Comparison of ENCODE assay signal across 29 cellular contexts in genomic region chr1:95263400-95263799, GRCh38.
"Had no signal": no experiment of that assay in that cellular context is flagged by ENCODE, and none has a peak within 500 bp of the region (broad histone marks: within the 10 kb centered on the region; RNA-seq: fewer than 3 reads in every experiment).

No MANE protein-coding gene starts in this region.

- DNase-seq: kidney; left colon; left lung; lower lobe of right lung; mammary epithelial cell; mesenchymal stem cell; naive thymus-derived CD8-positive, alpha-beta T cell; nucleus accumbens; pancreas; posterior cingulate gyrus; retina; right cardiac atrium; stimulated activated CD4-positive, alpha-beta T cell treated with anti-CD3 and anti-CD28 coated beads, Interleukin-12 subunit alpha, Interleukin-12 subunit beta, amount 100 ng/mL, for 4 hours; stimulated activated CD4-positive, alpha-beta T cell treated with anti-CD3 and anti-CD28 coated beads, Interleukin-15, amount 100 ng/mL, for 24 hours; stimulated activated CD4-positive, alpha-beta T cell treated with anti-CD3 and anti-CD28 coated beads, Interleukin-2, amount 100 ng/mL, for 24 hours; stimulated activated CD4-positive, alpha-beta T cell treated with anti-CD3 and anti-CD28 coated beads, Interleukin-4, amount 100 ng/mL, for 1 hour; stimulated activated naive B cell treated with anti-CD40 and anti-IgM and Interleukin-4, amounts not matched to agents 10 μg/mL and 1 μg/mL and 100 μg/mL, for 72 hours; stimulated activated naive CD8-positive, alpha-beta T cell treated with anti-CD3 and anti-CD28 coated beads, Interleukin-15, Interleukin-2, amounts not matched to agents 100 U/mL and 50 U/mL, for 24 hours; stomach; testis; thyroid gland; transverse colon; upper lobe of left lung had no signal

- H3K27me3 ChIP-seq: left lung, pancreas, stomach, testis, thyroid gland, transverse colon, upper lobe of left lung, vagina had no signal

- FAIRE-seq: kidney, pancreas had no signal

- H3K4me3 Mint-ChIP-seq: naive thymus-derived CD8-positive, alpha-beta T cell; nephron; neural crest cell; stimulated activated naive B cell treated with anti-CD40 and anti-IgM and Interleukin-4, amounts not matched to agents 10 μg/mL and 1 μg/mL and 100 μg/mL, for 72 hours had no signal

- H3K4me3 ChIP-seq: left lung, lower lobe of right lung, pancreas, prostate gland, skin epidermis, stomach, testis, thyroid gland, transverse colon, upper lobe of left lung, vagina had no signal

- H3K9me3 ChIP-seq: left lung, lower lobe of right lung, pancreas, prostate gland, stomach, testis, thyroid gland, transverse colon, upper lobe of left lung, vagina had no signal

- H3K27ac ChIP-seq: left lung, lower lobe of right lung, pancreas, prostate gland, skin epidermis, stomach, testis, thyroid gland, transverse colon, upper lobe of left lung, vagina had no signal

- H3K27ac Mint-ChIP-seq: naive thymus-derived CD8-positive, alpha-beta T cell; nephron; stimulated activated naive B cell treated with anti-CD40 and anti-IgM and Interleukin-4, amounts not matched to agents 10 μg/mL and 1 μg/mL and 100 μg/mL, for 72 hours had no signal

- H3K36me3 ChIP-seq: left lung, lower lobe of right lung, pancreas, prostate gland, stomach, thyroid gland, transverse colon, upper lobe of left lung, vagina had no signal

- H3K9me3 Mint-ChIP-seq: nephron had no signal

- H3K4me1 Mint-ChIP-seq: naive thymus-derived CD8-positive, alpha-beta T cell; neural crest cell; stimulated activated naive B cell treated with anti-CD40 and anti-IgM and Interleukin-4, amounts not matched to agents 10 μg/mL and 1 μg/mL and 100 μg/mL, for 72 hours had no signal

- H3K4me1 ChIP-seq: left lung, lower lobe of right lung, prostate gland, stomach, testis, thyroid gland, transverse colon, upper lobe of left lung, vagina had no signal

- ATAC-seq: left colon; left lung; lower lobe of right lung; naive thymus-derived CD8-positive, alpha-beta T cell; pancreas; right cardiac atrium; sciatic nerve; stimulated activated naive B cell treated with anti-CD40 and anti-IgM and Interleukin-4, amounts not matched to agents 10 μg/mL and 1 μg/mL and 100 μg/mL, for 72 hours; stimulated activated naive CD8-positive, alpha-beta T cell treated with anti-CD3 and anti-CD28 coated beads, Interleukin-15, Interleukin-2, amounts not matched to agents 100 U/mL and 50 U/mL, for 24 hours had no signal
